In genomic region chr1:23792151-23792945, GRCh38 we compare ENCODE assay signal across 1 cellular context.
TF ChIP-seq lines count a peak whose summit lies in the region.

No MANE protein-coding gene starts in this region.

TF ChIP-seq in A549, 52 proteins besides CTCF, POLR2A, EP300 and RAD21 (continued from another document):
- TF ChIP-seq BCL3 (IDR thresholded peaks at IDR 0.05) (no peak), KDM5A (IDR thresholded peaks at IDR 0.05) (no peak), PHF8 (IDR thresholded peaks at IDR 0.05; ENCODE audit: borderline replicate concordance, low read depth) (no peak), JUNB (IDR thresholded peaks at IDR 0.05) (no peak), ATOH8 (CRISPR knock-in tag; IDR thresholded peaks at IDR 0.05; ENCODE audit: low read depth) (no peak), USF2 (IDR thresholded peaks at IDR 0.05) (no peak), JUN (IDR thresholded peaks at IDR 0.05) (no peak), TP53 (CRISPR knock-in tag; IDR thresholded peaks at IDR 0.05) (no peak)
